In the genomic region with DNA sequence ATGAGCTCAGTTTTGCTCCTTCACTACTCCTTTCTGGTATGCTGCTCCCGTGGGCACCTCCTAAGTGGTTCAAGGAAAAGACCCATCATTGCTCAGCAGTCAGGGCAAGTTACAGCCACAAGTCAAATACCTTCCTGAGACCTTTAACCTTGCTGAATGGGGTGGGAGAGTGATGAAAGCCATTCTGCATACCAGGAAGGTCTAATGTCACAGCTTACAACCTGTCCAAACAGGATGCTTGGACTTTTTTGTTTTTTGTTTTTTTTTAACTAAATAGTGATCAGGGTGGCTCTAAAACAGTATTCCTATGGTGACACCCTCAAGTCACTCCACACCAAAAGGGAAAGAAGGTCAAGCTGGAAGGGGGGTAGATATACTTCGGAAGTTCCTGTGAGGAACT, we compare ENCODE assay signal across 18 cellular contexts.
"Had no signal": no experiment of that assay in that cellular context is flagged by ENCODE, and none has a peak within 500 bp of the region (broad histone marks: within the 10 kb centered on the region; RNA-seq: fewer than 3 reads in every experiment).

No MANE protein-coding gene starts in this region.

- H3K4me3 ChIP-seq: body of pancreas, esophagus muscularis mucosa, left lung had no signal

- DNase-seq: activated CD4-positive, alpha-beta T cell treated with anti-CD3 and anti-CD28 coated beads, Interleukin-2, amount 50 U/mL, for 4 hours; activated CD4-positive, CD25-positive, alpha-beta regulatory T cell treated with anti-CD3 and anti-CD28 coated beads, Interleukin-2, amount 50 U/mL, for 72 hours; activated CD8-positive, alpha-beta memory T cell treated with anti-CD3 and anti-CD28 coated beads, Interleukin-2, amount 10 ng/mL, durations not matched to agents 7 days and 5 days; activated effector memory CD4-positive, alpha-beta T cell treated with Interleukin-2 at 50 U/mL for 16 hours; activated T-cell treated with anti-CD3 and anti-CD28 coated beads, Interleukin-2, amount 50 U/mL, for 24 hours; body of pancreas; cerebellar nuclear complex; hypothalamus; left lung; stimulated activated CD4-positive, alpha-beta T cell treated with anti-CD3 and anti-CD28 coated beads, Interleukin-15, amount 100 ng/mL, for 24 hours; stimulated activated CD4-positive, alpha-beta T cell treated with anti-CD3 and anti-CD28 coated beads, Interleukin-4, amount 100 ng/mL, for 24 hours had no signal

- H2AFZ ChIP-seq: parathyroid adenoma had no signal

- H3K9ac ChIP-seq: parathyroid adenoma had no signal

- H3K27me3 ChIP-seq: body of pancreas, esophagus muscularis mucosa, left lung had no signal

- H3K4me1 ChIP-seq: body of pancreas, esophagus muscularis mucosa, left lung, parathyroid adenoma had no signal

- H3K79me2 ChIP-seq: parathyroid adenoma had no signal

- H3K4me1 Mint-ChIP-seq: activated CD8-positive, alpha-beta memory T cell treated with anti-CD3 and anti-CD28 coated beads, Interleukin-2, amount 10 ng/mL, durations not matched to agents 7 days and 5 days; activated naive CD4-positive, alpha-beta T cell treated with anti-CD3 and anti-CD28 coated beads, Interleukin-2, amount 50 U/mL, for 24 hours; memory B cell had no signal

- H3K4me3 Mint-ChIP-seq: activated CD8-positive, alpha-beta memory T cell treated with anti-CD3 and anti-CD28 coated beads, Interleukin-2, amount 10 ng/mL, durations not matched to agents 7 days and 5 days; activated naive CD4-positive, alpha-beta T cell treated with anti-CD3 and anti-CD28 coated beads, Interleukin-2, amount 50 U/mL, for 24 hours; activated T-cell treated with anti-CD3 and anti-CD28 coated beads, Interleukin-2, amount 50 U/mL, for 24 hours; dendritic cell treated with granulocyte-macrophage colony-stimulating factor and Interleukin-4, amounts not matched to agents 40 ng/mL and 50 ng/mL, for 4 days; memory B cell; neural crest cell; stimulated activated naive CD8-positive, alpha-beta T cell treated with anti-CD3 and anti-CD28 coated beads, Interleukin-15, Interleukin-2, amounts not matched to agents 100 ng/mL and 50 ng/mL, for 24 hours had no signal

- H3K9me3 Mint-ChIP-seq: activated naive CD4-positive, alpha-beta T cell treated with anti-CD3 and anti-CD28 coated beads, Interleukin-2, amount 50 U/mL, for 24 hours; activated T-cell treated with anti-CD3 and anti-CD28 coated beads, Interleukin-2, amount 50 U/mL, for 24 hours; dendritic cell treated with granulocyte-macrophage colony-stimulating factor and Interleukin-4, amounts not matched to agents 40 ng/mL and 50 ng/mL, for 4 days; memory B cell; stimulated activated naive CD8-positive, alpha-beta T cell treated with anti-CD3 and anti-CD28 coated beads, Interleukin-15, Interleukin-2, amounts not matched to agents 100 ng/mL and 50 ng/mL, for 24 hours had no signal

- H3K27me3 Mint-ChIP-seq: activated CD8-positive, alpha-beta memory T cell treated with anti-CD3 and anti-CD28 coated beads, Interleukin-2, amount 10 ng/mL, durations not matched to agents 7 days and 5 days; activated naive CD4-positive, alpha-beta T cell treated with anti-CD3 and anti-CD28 coated beads, Interleukin-2, amount 50 U/mL, for 24 hours; dendritic cell treated with granulocyte-macrophage colony-stimulating factor and Interleukin-4, amounts not matched to agents 40 ng/mL and 50 ng/mL, for 4 days; memory B cell; stimulated activated naive CD8-positive, alpha-beta T cell treated with anti-CD3 and anti-CD28 coated beads, Interleukin-15, Interleukin-2, amounts not matched to agents 100 ng/mL and 50 ng/mL, for 24 hours had no signal

- ATAC-seq: activated CD8-positive, alpha-beta memory T cell treated with anti-CD3 and anti-CD28 coated beads, Interleukin-2, amount 10 ng/mL, durations not matched to agents 7 days and 5 days; body of pancreas; left lung had no signal

- H3K36me3 ChIP-seq: esophagus muscularis mucosa, left lung had no signal

- H3K27ac Mint-ChIP-seq: activated CD8-positive, alpha-beta memory T cell treated with anti-CD3 and anti-CD28 coated beads, Interleukin-2, amount 10 ng/mL, durations not matched to agents 7 days and 5 days; activated naive CD4-positive, alpha-beta T cell treated with anti-CD3 and anti-CD28 coated beads, Interleukin-2, amount 50 U/mL, for 24 hours; activated T-cell treated with anti-CD3 and anti-CD28 coated beads, Interleukin-2, amount 50 U/mL, for 24 hours; dendritic cell treated with granulocyte-macrophage colony-stimulating factor and Interleukin-4, amounts not matched to agents 40 ng/mL and 50 ng/mL, for 4 days; memory B cell; stimulated activated naive CD8-positive, alpha-beta T cell treated with anti-CD3 and anti-CD28 coated beads, Interleukin-15, Interleukin-2, amounts not matched to agents 100 ng/mL and 50 ng/mL, for 24 hours had no signal

- H3K36me3 Mint-ChIP-seq: activated CD8-positive, alpha-beta memory T cell treated with anti-CD3 and anti-CD28 coated beads, Interleukin-2, amount 10 ng/mL, durations not matched to agents 7 days and 5 days; activated naive CD4-positive, alpha-beta T cell treated with anti-CD3 and anti-CD28 coated beads, Interleukin-2, amount 50 U/mL, for 24 hours; memory B cell had no signal

- H3K27ac ChIP-seq: body of pancreas, esophagus muscularis mucosa, left lung, parathyroid adenoma had no signal

- H3K9me3 ChIP-seq: body of pancreas, esophagus muscularis mucosa, left lung had no signal
